In genomic region chr6:73823046-73823735, GRCh38 we compare ENCODE assay signal across 14 cellular contexts.
DNase-seq lines count a peak whose midpoint lies in the region; FAIRE-seq lines count a peak whose summit lies in the region.
"Had no signal": no experiment of that assay in that cellular context is flagged by ENCODE, and none has a peak within 500 bp of the region (broad histone marks: within the 10 kb centered on the region; RNA-seq: fewer than 3 reads in every experiment).

No MANE protein-coding gene starts in this region.

- H3K36me3 Mint-ChIP-seq in activated naive CD4-positive, alpha-beta T cell treated with anti-CD3 and anti-CD28 coated beads, Interleukin-2, amount 10 ng/mL, durations not matched to agents 7 days and 5 days = peaks cover 17% of the 10 kb centered on the region
- H3K36me3 Mint-ChIP-seq: mesothelial cell of epicardium had no signal

- H3K27me3 Mint-ChIP-seq in activated naive CD4-positive, alpha-beta T cell treated with anti-CD3 and anti-CD28 coated beads, Interleukin-2, amount 10 ng/mL, durations not matched to agents 7 days and 5 days = no peaks in the 10 kb centered on the region
- H3K27me3 Mint-ChIP-seq: activated CD4-positive, alpha-beta T cell treated with anti-CD3 and anti-CD28 coated beads, Interleukin-2, amount 10 ng/mL, durations not matched to agents 24 days and 14 days; activated T-helper 17 cell treated with anti-CD3 and anti-CD28 coated beads, Interleukin-2, amount 50 U/mL, for 72 hours had no signal

- H3K27ac Mint-ChIP-seq in activated naive CD4-positive, alpha-beta T cell treated with anti-CD3 and anti-CD28 coated beads, Interleukin-2, amount 10 ng/mL, durations not matched to agents 7 days and 5 days = no peak overlapping the region
- H3K27ac Mint-ChIP-seq: activated CD4-positive, alpha-beta T cell treated with anti-CD3 and anti-CD28 coated beads, Interleukin-2, amount 10 ng/mL, durations not matched to agents 24 days and 14 days; activated T-helper 17 cell treated with anti-CD3 and anti-CD28 coated beads, Interleukin-2, amount 50 U/mL, for 72 hours; mesothelial cell of epicardium; nephron progenitor cell had no signal

- peaks cover 3% of the 10 kb centered on the region for H3K9me3 Mint-ChIP-seq in activated naive CD4-positive, alpha-beta T cell treated with anti-CD3 and anti-CD28 coated beads, Interleukin-2, amount 10 ng/mL, durations not matched to agents 7 days and 5 days
- H3K9me3 Mint-ChIP-seq: activated T-helper 17 cell treated with anti-CD3 and anti-CD28 coated beads, Interleukin-2, amount 50 U/mL, for 72 hours; nephron progenitor cell had no signal

- no peaks in the 10 kb centered on the region for H3K4me1 Mint-ChIP-seq in activated naive CD4-positive, alpha-beta T cell treated with anti-CD3 and anti-CD28 coated beads, Interleukin-2, amount 10 ng/mL, durations not matched to agents 7 days and 5 days
- H3K4me1 Mint-ChIP-seq: activated CD4-positive, alpha-beta T cell treated with anti-CD3 and anti-CD28 coated beads, Interleukin-2, amount 10 ng/mL, durations not matched to agents 24 days and 14 days; activated T-helper 17 cell treated with anti-CD3 and anti-CD28 coated beads, Interleukin-2, amount 50 U/mL, for 72 hours; mesothelial cell of epicardium had no signal

- H3K4me3 Mint-ChIP-seq in activated naive CD4-positive, alpha-beta T cell treated with anti-CD3 and anti-CD28 coated beads, Interleukin-2, amount 10 ng/mL, durations not matched to agents 7 days and 5 days = no peak overlapping the region
- H3K4me3 Mint-ChIP-seq: activated CD4-positive, alpha-beta T cell treated with anti-CD3 and anti-CD28 coated beads, Interleukin-2, amount 10 ng/mL, durations not matched to agents 24 days and 14 days; activated T-helper 17 cell treated with anti-CD3 and anti-CD28 coated beads, Interleukin-2, amount 50 U/mL, for 72 hours; mesothelial cell of epicardium; nephron progenitor cell had no signal

- FAIRE-seq in HTR-8/SVneo (lab: Jason Lieb, UNC) = no peak

- CTCF ChIA-PET in activated naive CD4-positive, alpha-beta T cell treated with anti-CD3 and anti-CD28 coated beads, Interleukin-2, amount 10 ng/mL, durations not matched to agents 7 days and 5 days (lab: Charles Lee) = no interaction called here

- DNase-seq in DMS53 treated with DMSO at 0.1 percent for 48 hours (lab: John Stamatoyannopoulos, UW; ENCODE audit: unreplicated experiment) = peak; percentile 69
- DNase-seq in NCI-H2029 (lab: John Stamatoyannopoulos, UW) = peak; percentile 50
- peak; percentile 71 to 74 for DNase-seq in SHP77 (lab: John Stamatoyannopoulos, UW)
- peak; percentile 24 for DNase-seq in pons (ENCODE audit: low spot score)
- no peak for DNase-seq in activated naive CD4-positive, alpha-beta T cell treated with anti-CD3 and anti-CD28 coated beads, Interleukin-2, amount 10 ng/mL, durations not matched to agents 7 days and 5 days
- no peak for DNase-seq in HTR-8/SVneo (ENCODE audit: insufficient read length, low spot score)
- DNase-seq in activated CD4-positive, CD25-positive, alpha-beta regulatory T cell treated with anti-CD3 and anti-CD28 coated beads, Interleukin-2, amount 50 U/mL, for 72 hours = no peak
- DNase-seq: activated CD4-positive, alpha-beta T cell treated with anti-CD3 and anti-CD28 coated beads, Interleukin-2, amount 10 ng/mL, durations not matched to agents 24 days and 14 days; islet precursor cell; nephron progenitor cell; psoas muscle; spleen had no signal

Comparison
In these comparisons a context has a peak if more than half of its experiments do, and no peak if none do; other contexts are left out.
1. DNase-seq: peak in DMS53 treated with DMSO at 0.1 percent for 48 hours (single experiment), NCI-H2029 (single experiment), SHP77 (2 of 2) and pons (single experiment); none in activated naive CD4-positive, alpha-beta T cell treated with anti-CD3 and anti-CD28 coated beads, Interleukin-2, amount 10 ng/mL, durations not matched to agents 7 days and 5 days (single experiment), HTR-8/SVneo (single experiment) and activated CD4-positive, CD25-positive, alpha-beta regulatory T cell treated with anti-CD3 and anti-CD28 coated beads, Interleukin-2, amount 50 U/mL, for 72 hours (single experiment).